11 cellular contexts compared by ENCODE assay signal in genomic region chr14:22478670-22479069, GRCh38.
DNase-seq lines count a peak whose midpoint lies in the region; ATAC-seq lines count a peak whose summit lies in the region.
"Had no signal": no experiment of that assay in that cellular context is flagged by ENCODE, and none has a peak within 500 bp of the region (broad histone marks: within the 10 kb centered on the region; RNA-seq: fewer than 3 reads in every experiment).

No MANE protein-coding gene starts in this region.

- POLR2A ChIA-PET in activated CD4-positive, alpha-beta T cell treated with anti-CD3 and anti-CD28 coated beads, Interleukin-2, amount 10 ng/mL, durations not matched to agents 7 days and 5 days (lab: Charles Lee) = no interaction called here

- no peaks in the 10 kb centered on the region for H3K27me3 Mint-ChIP-seq in activated CD4-positive, alpha-beta T cell treated with anti-CD3 and anti-CD28 coated beads, Interleukin-2, amount 10 ng/mL, durations not matched to agents 7 days and 5 days

- H3K4me3 ChIP-seq in skeletal muscle cell (ENCODE audit: low read depth, low read length) = no peak overlapping the region
- H3K4me3 ChIP-seq: transverse colon had no signal

- peaks cover 12% of the 10 kb centered on the region for H3K36me3 Mint-ChIP-seq in activated CD4-positive, alpha-beta T cell treated with anti-CD3 and anti-CD28 coated beads, Interleukin-2, amount 10 ng/mL, durations not matched to agents 7 days and 5 days (ENCODE audit: low read depth)

- no peak overlapping the region for H3K27ac Mint-ChIP-seq in activated CD4-positive, alpha-beta T cell treated with anti-CD3 and anti-CD28 coated beads, Interleukin-2, amount 10 ng/mL, durations not matched to agents 7 days and 5 days

- DNase-seq in activated CD4-positive, alpha-beta T cell treated with anti-CD3 and anti-CD28 coated beads, Interleukin-2, amount 10 ng/mL, durations not matched to agents 7 days and 5 days = no peak
- DNase-seq in activated CD4-positive, alpha-beta T cell treated with anti-CD3 and anti-CD28 coated beads, Interleukin-2, amount 50 U/mL, for 48 hours = no peak
- peak; percentile 71 for DNase-seq in NCI-H2171 (lab: John Stamatoyannopoulos, UW)
- DNase-seq in astrocyte of the hippocampus (ENCODE audit: low read depth, low spot score) = peak; percentile 31
- DNase-seq in skeletal muscle cell (ENCODE audit: low read depth) = peak; percentile 43
- DNase-seq in stimulated activated CD4-positive, alpha-beta T cell treated with anti-CD3 and anti-CD28 coated beads, Interleukin-15, amount 100 ng/mL, for 24 hours = no peak
- no peak for DNase-seq in retina
- DNase-seq: activated CD4-positive, CD25-positive, alpha-beta regulatory T cell treated with anti-CD3 and anti-CD28 coated beads, Interleukin-2, amount 50 U/mL, for 72 hours; stimulated activated CD4-positive, alpha-beta T cell treated with anti-CD3 and anti-CD28 coated beads, Interleukin-4, amount 100 ng/mL, for 4 hours; transverse colon had no signal

- no peaks in the 10 kb centered on the region for H3K4me1 Mint-ChIP-seq in activated CD4-positive, alpha-beta T cell treated with anti-CD3 and anti-CD28 coated beads, Interleukin-2, amount 10 ng/mL, durations not matched to agents 7 days and 5 days

- no peak for ATAC-seq in HG02759 (IDR thresholded peaks at IDR 0.05; ENCODE audit: unreplicated experiment)

- CTCF ChIA-PET in activated CD4-positive, alpha-beta T cell treated with anti-CD3 and anti-CD28 coated beads, Interleukin-2, amount 10 ng/mL, durations not matched to agents 7 days and 5 days (lab: Charles Lee) = no interaction called here

- H3K9me3 Mint-ChIP-seq in activated CD4-positive, alpha-beta T cell treated with anti-CD3 and anti-CD28 coated beads, Interleukin-2, amount 10 ng/mL, durations not matched to agents 7 days and 5 days = no peaks in the 10 kb centered on the region

- H3K4me3 Mint-ChIP-seq in activated CD4-positive, alpha-beta T cell treated with anti-CD3 and anti-CD28 coated beads, Interleukin-2, amount 10 ng/mL, durations not matched to agents 7 days and 5 days = peak overlapping the region; percentile 72

Comparison
In these comparisons a context has a peak if more than half of its experiments do, and no peak if none do; other contexts are left out.
1. DNase-seq: peak in NCI-H2171 (single experiment), astrocyte of the hippocampus (single experiment) and skeletal muscle cell (single experiment); none in activated CD4-positive, alpha-beta T cell treated with anti-CD3 and anti-CD28 coated beads, Interleukin-2, amount 10 ng/mL, durations not matched to agents 7 days and 5 days (single experiment), activated CD4-positive, alpha-beta T cell treated with anti-CD3 and anti-CD28 coated beads, Interleukin-2, amount 50 U/mL, for 48 hours (0 of 2), stimulated activated CD4-positive, alpha-beta T cell treated with anti-CD3 and anti-CD28 coated beads, Interleukin-15, amount 100 ng/mL, for 24 hours (single experiment) and retina (single experiment).